In the genomic region with DNA sequence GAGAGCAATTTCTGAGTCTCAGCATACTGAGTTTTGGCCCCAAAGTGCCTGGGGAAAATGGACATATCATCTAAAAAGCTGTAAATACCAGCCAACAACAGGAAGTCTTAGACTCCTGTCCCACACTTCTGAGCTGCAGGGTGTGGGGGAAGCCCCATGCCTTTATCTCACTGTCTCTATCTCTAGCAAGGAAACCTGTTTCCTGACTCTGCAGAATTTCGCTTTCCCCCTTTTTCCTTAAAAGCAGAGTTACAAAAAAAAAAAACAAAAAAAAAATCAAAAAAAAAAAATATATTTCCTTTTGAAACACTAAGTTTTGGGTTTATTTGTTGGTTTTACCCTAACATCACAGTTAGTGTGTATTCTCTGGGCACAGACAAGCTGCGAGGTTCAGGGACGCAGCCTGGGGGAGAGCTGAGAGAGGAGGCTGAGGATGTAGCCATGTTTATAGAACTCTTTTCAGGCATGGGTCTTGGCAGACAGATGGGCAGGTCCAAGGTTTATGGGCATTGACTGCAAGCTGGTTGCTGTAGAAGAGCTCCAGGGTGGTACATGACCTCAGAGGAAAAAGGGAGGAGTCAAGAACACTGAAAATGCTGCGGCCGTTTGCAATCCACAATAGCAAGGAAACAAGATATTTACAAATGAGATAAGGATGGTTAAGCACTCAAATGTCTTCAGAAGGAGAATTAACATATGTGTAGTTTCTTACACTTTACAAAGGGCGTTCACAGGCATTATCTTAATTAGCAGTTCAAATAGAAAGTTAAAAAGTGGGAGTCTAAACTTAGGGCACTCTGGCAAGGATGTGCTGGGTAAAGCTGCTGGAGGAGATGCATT, we compare ENCODE assay signal across 8 cellular contexts. TPM values are rescaled to one million over a fixed set of nuclear protein-coding genes. Genes with fewer than 3 reads are reported as not detected.
A peak's percentile ranks its signal among the peaks of the same experiment; 100 is the strongest.
DNase-seq lines count a peak whose midpoint lies in the region; ATAC-seq and TF ChIP-seq lines count a peak whose summit lies in the region.

No MANE protein-coding gene starts in this region.

- in situ Hi-C loops in mammary epithelial cell (cut with MboI; ENCODE audit: low sequenced_read_pairs in 2 of 2), result no loop called here

- H3K36me3 ChIP-seq in PC-9 (ENCODE audit: low read depth) (peaks cover 68% of the 10 kb centered on the region), mammary epithelial cell (ENCODE audit: insufficient read depth, low read length) (no peaks in the 10 kb centered on the region), muscle layer of duodenum (ENCODE audit: control insufficient read depth in 1 of 2, insufficient read depth in 2 of 2, low read length in 2 of 2) (peaks cover 3 to 6% of the 10 kb centered on the region in 2 donors)

- H3K27me3 Mint-ChIP-seq in activated CD4-positive, alpha-beta T cell treated with anti-CD3 and anti-CD28 coated beads for 36 hours, result no peaks in the 10 kb centered on the region

- no peak for TF ChIP-seq CTCF in PC-9 (conservative IDR thresholded peaks at IDR 0.05)
- TF ChIP-seq CTCF in mammary epithelial cell (conservative IDR thresholded peaks at IDR 0.05 in 1 of 2, IDR thresholded peaks at IDR 0.05 in 1 of 2; ENCODE audit: extremely low read depth in 1 of 2, insufficient read depth in 1 of 2, low read depth in 1 of 2, low read length in 2 of 2), result no peak

- BruUV-seq in PC-9 (replicated peaks; lab: Mats Ljungman, UMichigan), result no TSS peak
- BruUV-seq in mammary epithelial cell (replicated peaks; lab: Mats Ljungman, UMichigan), result no TSS peak

- peaks cover 52% of the 10 kb centered on the region for H3K4me1 Mint-ChIP-seq in activated CD4-positive, alpha-beta T cell treated with anti-CD3 and anti-CD28 coated beads for 36 hours

- H3K27ac ChIP-seq in PC-9, result no peak overlapping the region
- H3K27ac ChIP-seq in mammary epithelial cell (ENCODE audit: insufficient read depth, low read depth, low read length), result peak overlapping the region; percentile 97
- peak overlapping the region; percentile 98 for H3K27ac ChIP-seq in muscle layer of duodenum (ENCODE audit: low read length)

- intact Hi-C loops in activated CD4-positive, alpha-beta T cell treated with anti-CD3 and anti-CD28 coated beads for 36 hours (cut with DNase I, micrococcal nuclease), result loop anchor here in 1 of 2 experiments (1.0 to 10.0 kb wide), 4 partner anchors 28 to 1348 kb away; a partner anchor contains a TSS
- intact Hi-C loops in PC-9 (cut with micrococcal nuclease; ENCODE audit: unreplicated experiment), result loop anchor here (10.0 kb wide), 1 partner anchor 338 kb away; no protein-coding TSS in a partner anchor
- intact Hi-C loops in mammary epithelial cell (cut with micrococcal nuclease), result no loop called here

- no peaks in the 10 kb centered on the region for H3K9me3 Mint-ChIP-seq in activated CD4-positive, alpha-beta T cell treated with anti-CD3 and anti-CD28 coated beads for 36 hours (ENCODE audit: low read depth)

- ATAC-seq in activated CD4-positive, alpha-beta T cell treated with anti-CD3 and anti-CD28 coated beads for 36 hours, result peak; percentile 60
- ATAC-seq in HG02852 (IDR thresholded peaks at IDR 0.05; ENCODE audit: unreplicated experiment) (peak; percentile 46), esophagus mucosa (no peak)

- dilution Hi-C loops in mammary epithelial cell (cut with HindIII; ENCODE audit: low sequenced_read_pairs), result no loop called here

- POLR2A ChIA-PET in activated CD4-positive, alpha-beta T cell treated with anti-CD3 and anti-CD28 coated beads for 36 hours (lab: Charles Lee), result interaction anchor here (0.6 to 0.7 kb wide), 4 partner anchors 34 to 1925 kb away, joined by 3 to 11 read pairs (median 8); no protein-coding TSS in a partner anchor
- POLR2A ChIA-PET in PC-9 (lab: Charles Lee; ENCODE audit: unreplicated experiment), result interaction anchor here (0.7 kb wide), 1 partner anchor 35 kb away, joined by 7 read pairs; no protein-coding TSS in a partner anchor

- H3K27me3 ChIP-seq in PC-9 (ENCODE audit: insufficient read depth, low read depth) (no peaks in the 10 kb centered on the region), mammary epithelial cell (ENCODE audit: insufficient read depth, low read length) (no peaks in the 10 kb centered on the region), muscle layer of duodenum (ENCODE audit: low read depth, low read length) (no peaks in the 10 kb centered on the region)

- peaks cover 3% of the 10 kb centered on the region for H3K36me3 Mint-ChIP-seq in activated CD4-positive, alpha-beta T cell treated with anti-CD3 and anti-CD28 coated beads for 36 hours (ENCODE audit: low read depth)

- H3K9me3 ChIP-seq in PC-9 (ENCODE audit: insufficient read depth, low read depth) (no peaks in the 10 kb centered on the region), mammary epithelial cell (replicated peaks; ENCODE audit: insufficient read depth, low read length) (no peaks in the 10 kb centered on the region), muscle layer of duodenum (ENCODE audit: control insufficient read depth in 1 of 2, low read length in 2 of 2) (no peaks in the 10 kb centered on the region)

- peaks cover 36% of the 10 kb centered on the region for H3F3A ChIP-seq in PC-9 (ENCODE audit: insufficient read depth, low read depth)

- peak overlapping the region; percentile 72 for H3K4me3 Mint-ChIP-seq in activated CD4-positive, alpha-beta T cell treated with anti-CD3 and anti-CD28 coated beads for 36 hours

- H3K79me2 ChIP-seq in PC-9 (ENCODE audit: low read depth) (peaks cover 99% of the 10 kb centered on the region), mammary epithelial cell (ENCODE audit: insufficient read depth, low read length) (peaks cover 94% of the 10 kb centered on the region)

- DNase-seq in activated CD4-positive, alpha-beta T cell treated with anti-CD3 and anti-CD28 coated beads for 36 hours, result peak; percentile 52
- DNase-seq in activated CD4-positive, alpha-beta T cell treated with anti-CD3 and anti-CD28 coated beads for 1 hour, result no peak
- DNase-seq in PC-9, result no peak
- DNase-seq in mammary epithelial cell, result no peak
- no peak for DNase-seq in SKM-1 treated with dmso at 0.1 percent for 144 hours (lab: John Stamatoyannopoulos, UW; ENCODE audit: unreplicated experiment)

- H2AFZ ChIP-seq in PC-9 (no peak overlapping the region), mammary epithelial cell (ENCODE audit: low read depth, low read length) (no peak overlapping the region)

- CTCF ChIA-PET in activated CD4-positive, alpha-beta T cell treated with anti-CD3 and anti-CD28 coated beads for 36 hours (lab: Charles Lee), result interaction anchor here (0.6 to 1.9 kb wide), 8 partner anchors 12 to 178 kb away, joined by 3 to 7 read pairs (median 4); no protein-coding TSS in a partner anchor
- CTCF ChIA-PET in PC-9 (lab: Charles Lee), result interaction anchor here (0.5 to 0.7 kb wide), 2 partner anchors 65 to 1928 kb away, joined by 3 read pairs; no protein-coding TSS in a partner anchor
- CTCF ChIA-PET in mammary epithelial cell (lab: Charles Lee; ENCODE audit: low non-redundant PET), result interaction anchor here (0.6 to 0.7 kb wide), 2 partner anchors 117 to 132 kb away, joined by 5 to 8 read pairs; no protein-coding TSS in a partner anchor

- WGBS in mammary epithelial cell (ENCODE audit: low coverage, missing lambda C conversion rate), result 35% methylated on average over 6 of the region's 6 CpGs

- H3K9me2 ChIP-seq in PC-9 (ENCODE audit: insufficient read depth), result no peaks in the 10 kb centered on the region

- H3K9ac ChIP-seq in mammary epithelial cell (ENCODE audit: insufficient read depth, low read length), result peak overlapping the region; percentile 19

- H4K20me1 ChIP-seq in PC-9 (ENCODE audit: insufficient read depth) (peaks cover 64% of the 10 kb centered on the region), mammary epithelial cell (ENCODE audit: insufficient read depth, low read length) (no peaks in the 10 kb centered on the region)

- peaks cover 40% of the 10 kb centered on the region for H3K4me1 ChIP-seq in PC-9 (replicated peaks; ENCODE audit: insufficient read depth)
- H3K4me1 ChIP-seq in mammary epithelial cell (ENCODE audit: insufficient read depth, low read length), result peaks cover 30% of the 10 kb centered on the region
- H3K4me1 ChIP-seq in muscle layer of duodenum (ENCODE audit: control insufficient read depth in 1 of 2, insufficient read depth in 2 of 2, low read length in 2 of 2), result peaks cover 26 to 39% of the 10 kb centered on the region in 2 donors

- H3K4me2 ChIP-seq in PC-9 (peak overlapping the region; percentile 95), mammary epithelial cell (ENCODE audit: insufficient read depth, low read depth, low read length) (peak overlapping the region; percentile 85)

- H3K4me3 ChIP-seq in PC-9, result peak overlapping the region; percentile 81; the same call in 1 of the 2 replicates
- H3K4me3 ChIP-seq in mammary epithelial cell (replicated peaks in 1 of 3; ENCODE audit: insufficient read depth in 1 of 3, low read depth in 2 of 3, low read length in 3 of 3), result peak overlapping the region in 1 of 3 experiments; percentile 4
- H3K4me3 ChIP-seq in muscle layer of duodenum (ENCODE audit: low read depth in 1 of 2, low read length in 2 of 2), result peak overlapping the region; percentile 28 to 68

- H3K27ac Mint-ChIP-seq in activated CD4-positive, alpha-beta T cell treated with anti-CD3 and anti-CD28 coated beads for 36 hours, result peak overlapping the region; percentile 82

RNA-seq across cellular contexts. Expression of a gene that starts 4.9 kb away (rescaled TPM):
- total RNA-seq in activated CD4-positive, alpha-beta T cell treated with anti-CD3 and anti-CD28 coated beads for 36 hours, result 10 to 100 TPM; 16.7 to 24.5 TPM
- 57.7 and 91.3 TPM in 2 replicates for total RNA-seq in PC-9 (2021)
- 100 to 1,000 TPM in 1 of 2 donors, 10 to 100 TPM in 1; 37.5 to 125 TPM for total RNA-seq in mammary epithelial cell
- polyA plus RNA-seq in mammary epithelial cell, result 20.0 TPM
- 33.9 TPM for polyA minus RNA-seq in mammary epithelial cell
- total RNA-seq in esophagus mucosa, result 28.1 TPM
